Comparison of ENCODE assay signal across 16 cellular contexts in genomic region chr1:86950712-86951111, GRCh38. TPM values are rescaled to one million over a fixed set of nuclear protein-coding genes. Genes with fewer than 3 reads are reported as not detected.
A peak's percentile ranks its signal among the peaks of the same experiment; 100 is the strongest.
DNase-seq lines count a peak whose midpoint lies in the region; ATAC-seq lines count a peak whose summit lies in the region.
"Had no signal": no experiment of that assay in that cellular context is flagged by ENCODE, and none has a peak within 500 bp of the region (broad histone marks: within the 10 kb centered on the region; RNA-seq: fewer than 3 reads in every experiment).

No MANE protein-coding gene starts in this region.

- H3K4me3 Mint-ChIP-seq in activated T-cell treated with anti-CD3 and anti-CD28 coated beads, Interleukin-2, amount 50 U/mL, for 72 hours = no peak overlapping the region
- H3K4me3 Mint-ChIP-seq: CD4-positive, alpha-beta memory T cell had no signal

- no peaks in the 10 kb centered on the region for H3K9me3 Mint-ChIP-seq in activated T-cell treated with anti-CD3 and anti-CD28 coated beads, Interleukin-2, amount 50 U/mL, for 72 hours
- H3K9me3 Mint-ChIP-seq: CD4-positive, alpha-beta memory T cell had no signal

- H3K27me3 Mint-ChIP-seq in activated T-cell treated with anti-CD3 and anti-CD28 coated beads, Interleukin-2, amount 50 U/mL, for 72 hours (ENCODE audit: low read depth) = no peaks in the 10 kb centered on the region
- H3K27me3 Mint-ChIP-seq: CD4-positive, alpha-beta memory T cell had no signal

- in situ Hi-C loops in KBM-7 (cut with MboI; ENCODE audit: low pct_unique_long_range_greater_than_20kb, low sequenced_read_pairs) = no loop called here

- H3K36me3 Mint-ChIP-seq in activated T-cell treated with anti-CD3 and anti-CD28 coated beads, Interleukin-2, amount 50 U/mL, for 72 hours (ENCODE audit: insufficient read depth in 2 of 2) = no peaks in the 10 kb centered on the region
- H3K36me3 Mint-ChIP-seq: CD4-positive, alpha-beta memory T cell had no signal

- DNase-seq in KBM-7 (peak; percentile 11), astrocyte of the hippocampus (ENCODE audit: low read depth, low spot score) (peak; percentile 36), foreskin melanocyte (peak; percentile 74), NCI-H82 (lab: John Stamatoyannopoulos, UW) (no peak), NAMALWA (ENCODE audit: low spot score) (no peak), HuH-7.5 (ENCODE audit: low spot score) (no peak)
- DNase-seq in activated T-cell treated with anti-CD3 and anti-CD28 coated beads, Interleukin-2, amount 50 U/mL, for 72 hours = no peak
- DNase-seq: BE2C; CD4-positive, alpha-beta memory T cell; COR-L47; DMS153; DMS79 treated with DMSO at 0.1 percent for 48 hours; EL; GDM1 had no signal

- ATAC-seq in activated T-cell treated with anti-CD3 and anti-CD28 coated beads, Interleukin-2, amount 50 U/mL, for 72 hours (replicated peaks in 1 of 2) = no peak
- ATAC-seq: A549, HCT116 had no signal

- peaks cover 7% of the 10 kb centered on the region for H3K4me1 Mint-ChIP-seq in activated T-cell treated with anti-CD3 and anti-CD28 coated beads, Interleukin-2, amount 50 U/mL, for 72 hours (ENCODE audit: low read depth)

- no peak overlapping the region for H3K27ac Mint-ChIP-seq in activated T-cell treated with anti-CD3 and anti-CD28 coated beads, Interleukin-2, amount 50 U/mL, for 72 hours

RNA-seq across cellular contexts. Expression of gene HS2ST1, which starts 36.3 kb away (rescaled TPM):
- total RNA-seq in activated T-cell treated with anti-CD3 and anti-CD28 coated beads, Interleukin-2, amount 50 U/mL, for 72 hours = 10 to 100 TPM; 31.0 to 32.9 TPM

RNA-seq across cellular contexts. Expression of gene SELENOF, which starts 36.8 kb away (rescaled TPM):
- total RNA-seq in activated T-cell treated with anti-CD3 and anti-CD28 coated beads, Interleukin-2, amount 50 U/mL, for 72 hours = 100 to 1,000 TPM; 149 to 171 TPM

Comparison
In these comparisons a context has a peak if more than half of its experiments do, and no peak if none do; other contexts are left out.
1. DNase-seq: peak in KBM-7 (single experiment), astrocyte of the hippocampus (single experiment) and foreskin melanocyte (single experiment); none in NCI-H82 (single experiment), NAMALWA (single experiment), HuH-7.5 (single experiment) and activated T-cell treated with anti-CD3 and anti-CD28 coated beads, Interleukin-2, amount 50 U/mL, for 72 hours (0 of 2).